Comparison of ENCODE assay signal across 10 cellular contexts in the genomic region with DNA sequence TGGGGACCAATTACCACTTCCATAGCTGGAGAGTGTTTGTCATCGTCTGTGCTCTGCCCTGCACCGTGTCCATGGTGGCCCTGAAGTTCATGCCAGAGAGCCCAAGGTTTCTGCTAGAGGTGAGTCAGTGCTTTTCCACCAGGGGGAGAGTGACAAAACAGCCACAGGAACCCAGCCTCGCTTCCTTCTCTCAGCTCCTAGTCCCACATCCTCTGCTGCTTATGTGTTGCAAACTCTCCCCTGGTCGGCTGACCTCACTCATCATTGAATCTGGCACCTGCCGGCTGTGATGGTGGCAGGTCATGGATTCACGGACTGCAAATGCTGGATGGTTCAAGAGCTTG.
DNase-seq lines count a peak whose midpoint lies in the region; ATAC-seq, FAIRE-seq and TF ChIP-seq lines count a peak whose summit lies in the region.
"Had no signal": no experiment of that assay in that cellular context is flagged by ENCODE, and none has a peak within 500 bp of the region (broad histone marks: within the 10 kb centered on the region; RNA-seq: fewer than 3 reads in every experiment).

No MANE protein-coding gene starts in this region.

- no peaks in the 10 kb centered on the region for H3K9me3 Mint-ChIP-seq in activated CD4-positive, alpha-beta T cell treated with anti-CD3 and anti-CD28 coated beads, Interleukin-2, amount 10 ng/mL, durations not matched to agents 24 days and 14 days
- no peaks in the 10 kb centered on the region for H3K9me3 Mint-ChIP-seq in progenitor cell of endocrine pancreas (ENCODE audit: low read depth)
- no peaks in the 10 kb centered on the region for H3K9me3 Mint-ChIP-seq in activated T-helper 17 cell treated with anti-CD3 and anti-CD28 coated beads, Interleukin-2, amount 50 U/mL, for 72 hours

- intact Hi-C loops in activated CD4-positive, alpha-beta T cell treated with anti-CD3 and anti-CD28 coated beads, Interleukin-2, amount 10 ng/mL, durations not matched to agents 24 days and 14 days (cut with micrococcal nuclease), result no loop called here

- no peak for ATAC-seq in GM19397 (IDR thresholded peaks at IDR 0.05; ENCODE audit: unreplicated experiment)
- ATAC-seq in activated T-helper 17 cell treated with anti-CD3 and anti-CD28 coated beads, Interleukin-2, amount 50 U/mL, for 72 hours (replicated peaks), result no peak

- no peaks in the 10 kb centered on the region for H3K36me3 Mint-ChIP-seq in activated CD4-positive, alpha-beta T cell treated with anti-CD3 and anti-CD28 coated beads, Interleukin-2, amount 10 ng/mL, durations not matched to agents 24 days and 14 days (ENCODE audit: low read depth)
- H3K36me3 Mint-ChIP-seq in progenitor cell of endocrine pancreas (ENCODE audit: insufficient read depth), result no peaks in the 10 kb centered on the region
- no peaks in the 10 kb centered on the region for H3K36me3 Mint-ChIP-seq in activated T-helper 17 cell treated with anti-CD3 and anti-CD28 coated beads, Interleukin-2, amount 50 U/mL, for 72 hours (ENCODE audit: low read depth)

- H3K27ac Mint-ChIP-seq in activated CD4-positive, alpha-beta T cell treated with anti-CD3 and anti-CD28 coated beads, Interleukin-2, amount 10 ng/mL, durations not matched to agents 24 days and 14 days, result no peak overlapping the region
- H3K27ac Mint-ChIP-seq in progenitor cell of endocrine pancreas, result no peak overlapping the region
- H3K27ac Mint-ChIP-seq in activated T-helper 17 cell treated with anti-CD3 and anti-CD28 coated beads, Interleukin-2, amount 50 U/mL, for 72 hours, result no peak overlapping the region
- H3K27ac Mint-ChIP-seq: B cell had no signal

- H3K4me1 Mint-ChIP-seq in activated CD4-positive, alpha-beta T cell treated with anti-CD3 and anti-CD28 coated beads, Interleukin-2, amount 10 ng/mL, durations not matched to agents 24 days and 14 days, result no peaks in the 10 kb centered on the region
- H3K4me1 Mint-ChIP-seq in progenitor cell of endocrine pancreas (ENCODE audit: low read depth), result peaks cover 12% of the 10 kb centered on the region
- H3K4me1 Mint-ChIP-seq in activated T-helper 17 cell treated with anti-CD3 and anti-CD28 coated beads, Interleukin-2, amount 50 U/mL, for 72 hours, result peaks cover 4% of the 10 kb centered on the region
- H3K4me1 Mint-ChIP-seq: B cell had no signal

- no peak overlapping the region for H3K4me3 Mint-ChIP-seq in activated CD4-positive, alpha-beta T cell treated with anti-CD3 and anti-CD28 coated beads, Interleukin-2, amount 10 ng/mL, durations not matched to agents 24 days and 14 days
- no peak overlapping the region for H3K4me3 Mint-ChIP-seq in progenitor cell of endocrine pancreas (ENCODE audit: low read depth)
- no peak overlapping the region for H3K4me3 Mint-ChIP-seq in activated T-helper 17 cell treated with anti-CD3 and anti-CD28 coated beads, Interleukin-2, amount 50 U/mL, for 72 hours
- H3K4me3 Mint-ChIP-seq: B cell had no signal

- DNase-seq in activated CD4-positive, alpha-beta T cell treated with anti-CD3 and anti-CD28 coated beads, Interleukin-2, amount 10 ng/mL, durations not matched to agents 24 days and 14 days, result peak; percentile 67
- no peak for DNase-seq in activated CD4-positive, alpha-beta T cell treated with anti-CD3 and anti-CD28 coated beads for 4 hours
- DNase-seq in HuH-7.5 (ENCODE audit: low spot score) (peak; percentile 17), UCSD-AML1 (lab: John Stamatoyannopoulos, UW; ENCODE audit: unreplicated experiment) (peak; percentile 72), progenitor cell of endocrine pancreas (ENCODE audit: low spot score, unreplicated experiment) (no peak), frontal cortex (ENCODE audit: low spot score in 2 of 2) (no peak)
- DNase-seq: NCI-H524 treated with DMSO at 0.1 percent for 48 hours had no signal

- no peak for FAIRE-seq in frontal cortex (lab: Jason Lieb, UNC)

- peaks cover 15% of the 10 kb centered on the region for H3K27me3 Mint-ChIP-seq in activated CD4-positive, alpha-beta T cell treated with anti-CD3 and anti-CD28 coated beads, Interleukin-2, amount 10 ng/mL, durations not matched to agents 24 days and 14 days
- H3K27me3 Mint-ChIP-seq in progenitor cell of endocrine pancreas, result peaks cover 8% of the 10 kb centered on the region
- H3K27me3 Mint-ChIP-seq in activated T-helper 17 cell treated with anti-CD3 and anti-CD28 coated beads, Interleukin-2, amount 50 U/mL, for 72 hours, result peaks cover 17% of the 10 kb centered on the region

- TF ChIP-seq CTCF in progenitor cell of endocrine pancreas (IDR thresholded peaks at IDR 0.05; ENCODE audit: unreplicated experiment), result peak; percentile 30

Comparison
In these comparisons a context has a peak if more than half of its experiments do, and no peak if none do; other contexts are left out.
1. DNase-seq: peak in activated CD4-positive, alpha-beta T cell treated with anti-CD3 and anti-CD28 coated beads, Interleukin-2, amount 10 ng/mL, durations not matched to agents 24 days and 14 days (single experiment), HuH-7.5 (single experiment) and UCSD-AML1 (single experiment); none in activated CD4-positive, alpha-beta T cell treated with anti-CD3 and anti-CD28 coated beads for 4 hours (0 of 2), progenitor cell of endocrine pancreas (single experiment) and frontal cortex (0 of 2).